ENCODE assay signal across 10 cellular contexts in genomic region chr14:38405851-38406630, GRCh38.
DNase-seq lines count a peak whose midpoint lies in the region; ATAC-seq, FAIRE-seq and TF ChIP-seq lines count a peak whose summit lies in the region.
"Had no signal": no experiment of that assay in that cellular context is flagged by ENCODE, and none has a peak within 500 bp of the region (broad histone marks: within the 10 kb centered on the region; RNA-seq: fewer than 3 reads in every experiment).

No MANE protein-coding gene starts in this region.

- H3K9ac ChIP-seq in astrocyte (ENCODE audit: low read length) (no peak overlapping the region), neural progenitor cell (no peak overlapping the region)

- 83 to 85% methylated on average over 3 of the region's 3 CpGs for WGBS in tibial nerve, 2 donors

- peaks cover 12% of the 10 kb centered on the region for H3K4me1 ChIP-seq in astrocyte (ENCODE audit: insufficient read depth, low read length)
- H3K4me1 ChIP-seq in neural progenitor cell = peaks cover 8% of the 10 kb centered on the region
- H3K4me1 ChIP-seq in tibial nerve = peaks cover 0 to 25% (median 0%) of the 10 kb centered on the region in 4 donors
- H3K4me1 ChIP-seq: suprapubic skin had no signal

- peak; percentile 15 for DNase-seq in ELF-1 (ENCODE audit: low read depth, low spot score)
- DNase-seq in NCI-H1694 (lab: John Stamatoyannopoulos, UW) = peak; percentile 36
- DNase-seq in astrocyte (ENCODE audit: low read depth) = peak; percentile 53
- DNase-seq in neural progenitor cell (ENCODE audit: low spot score) = peak; percentile 60
- DNase-seq in NCI-H1930 (lab: John Stamatoyannopoulos, UW) = no peak
- no peak for DNase-seq in tibial nerve (ENCODE audit: low spot score in 2 of 2)

- H4K20me1 ChIP-seq in astrocyte (ENCODE audit: insufficient read depth, low read length) = no peaks in the 10 kb centered on the region
- H4K20me1 ChIP-seq in neural progenitor cell (ENCODE audit: low read depth) = no peaks in the 10 kb centered on the region

- H3K36me3 ChIP-seq in astrocyte (ENCODE audit: insufficient read depth, low read length) (no peaks in the 10 kb centered on the region), neural progenitor cell (no peaks in the 10 kb centered on the region), tibial nerve (no peaks in the 10 kb centered on the region)
- H3K36me3 ChIP-seq: suprapubic skin had no signal

- H2AFZ ChIP-seq in astrocyte (ENCODE audit: low read depth, low read length) = peak overlapping the region; percentile 29
- H2AFZ ChIP-seq in neural progenitor cell (replicated peaks) = no peak overlapping the region

- H3K27me3 Mint-ChIP-seq in astrocyte (ENCODE audit: low read depth, unreplicated experiment) = no peaks in the 10 kb centered on the region
- H3K27me3 Mint-ChIP-seq in neural progenitor cell (ENCODE audit: insufficient read depth, low read depth) = no peaks in the 10 kb centered on the region
- H3K27me3 Mint-ChIP-seq in activated T-helper 17 cell treated with anti-CD3 and anti-CD28 coated beads, Interleukin-2, amount 50 U/mL, for 72 hours = peaks cover 3% of the 10 kb centered on the region

- no peaks in the 10 kb centered on the region for H3K79me2 ChIP-seq in astrocyte (ENCODE audit: insufficient read depth, low read length)
- H3K79me2 ChIP-seq in neural progenitor cell (ENCODE audit: low read depth) = no peaks in the 10 kb centered on the region

- H3K27me3 ChIP-seq in astrocyte (ENCODE audit: insufficient read depth, low read length) = no peaks in the 10 kb centered on the region
- H3K27me3 ChIP-seq in neural progenitor cell = no peaks in the 10 kb centered on the region
- no peaks in the 10 kb centered on the region for H3K27me3 ChIP-seq in tibial nerve
- H3K27me3 ChIP-seq: suprapubic skin had no signal

- no peak for TF ChIP-seq POLR2A in tibial nerve (IDR thresholded peaks at IDR 0.05)

- ATAC-seq in activated T-helper 17 cell treated with anti-CD3 and anti-CD28 coated beads, Interleukin-2, amount 50 U/mL, for 72 hours (replicated peaks) = no peak
- no peak for ATAC-seq in HG03175 (IDR thresholded peaks at IDR 0.05; ENCODE audit: unreplicated experiment)

- H3K27ac ChIP-seq in astrocyte (ENCODE audit: low read depth, low read length) = peak overlapping the region; percentile 72
- peak overlapping the region; percentile 27 for H3K27ac ChIP-seq in neural progenitor cell
- no peak overlapping the region for H3K27ac ChIP-seq in tibial nerve
- H3K27ac ChIP-seq: suprapubic skin had no signal

- H3K9me3 ChIP-seq in astrocyte (ENCODE audit: insufficient read depth, low read depth, low read length) (no peaks in the 10 kb centered on the region), neural progenitor cell (ENCODE audit: low read depth) (no peaks in the 10 kb centered on the region), tibial nerve (no peaks in the 10 kb centered on the region)
- H3K9me3 ChIP-seq: suprapubic skin had no signal

- no peaks in the 10 kb centered on the region for H3K36me3 Mint-ChIP-seq in astrocyte (ENCODE audit: low read depth, unreplicated experiment)
- H3K36me3 Mint-ChIP-seq in neural progenitor cell = no peaks in the 10 kb centered on the region
- H3K36me3 Mint-ChIP-seq in activated T-helper 17 cell treated with anti-CD3 and anti-CD28 coated beads, Interleukin-2, amount 50 U/mL, for 72 hours (ENCODE audit: low read depth) = no peaks in the 10 kb centered on the region

- FAIRE-seq in astrocyte (lab: Jason Lieb, UNC) = peak; percentile 83

- no peak for TF ChIP-seq CTCF in astrocyte (IDR thresholded peaks at IDR 0.05; ENCODE audit: insufficient read depth, low read depth, low read length)
- TF ChIP-seq CTCF in neural progenitor cell (IDR thresholded peaks at IDR 0.05) = peak; percentile 44
- TF ChIP-seq CTCF in tibial nerve (IDR thresholded peaks at IDR 0.05) = no peak

- H3K4me2 ChIP-seq in astrocyte (ENCODE audit: low read length) (no peak overlapping the region), neural progenitor cell (peak overlapping the region; percentile 32)

- no peaks in the 10 kb centered on the region for H3F3A ChIP-seq in neural progenitor cell (ENCODE audit: low read depth)

- no peak overlapping the region for H3K4me3 ChIP-seq in astrocyte (ENCODE audit: insufficient read depth, low read depth, low read length)
- no peak overlapping the region for H3K4me3 ChIP-seq in neural progenitor cell
- no peak overlapping the region for H3K4me3 ChIP-seq in tibial nerve
- H3K4me3 ChIP-seq: suprapubic skin had no signal

- no peak for TF ChIP-seq EP300 in tibial nerve (IDR thresholded peaks at IDR 0.05)

- H3K4me3 Mint-ChIP-seq in astrocyte (ENCODE audit: unreplicated experiment) (no peak overlapping the region), neural progenitor cell (no peak overlapping the region)
- no peak overlapping the region for H3K4me3 Mint-ChIP-seq in activated T-helper 17 cell treated with anti-CD3 and anti-CD28 coated beads, Interleukin-2, amount 50 U/mL, for 72 hours
- H3K4me3 Mint-ChIP-seq: central memory CD8-positive, alpha-beta T cell had no signal

- H3K9me3 Mint-ChIP-seq in astrocyte (ENCODE audit: unreplicated experiment) = no peaks in the 10 kb centered on the region
- no peaks in the 10 kb centered on the region for H3K9me3 Mint-ChIP-seq in neural progenitor cell
- no peaks in the 10 kb centered on the region for H3K9me3 Mint-ChIP-seq in activated T-helper 17 cell treated with anti-CD3 and anti-CD28 coated beads, Interleukin-2, amount 50 U/mL, for 72 hours

- H3K27ac Mint-ChIP-seq in astrocyte (ENCODE audit: unreplicated experiment) (no peak overlapping the region), neural progenitor cell (no peak overlapping the region)
- no peak overlapping the region for H3K27ac Mint-ChIP-seq in activated T-helper 17 cell treated with anti-CD3 and anti-CD28 coated beads, Interleukin-2, amount 50 U/mL, for 72 hours

- H3K4me1 Mint-ChIP-seq in astrocyte (ENCODE audit: low read depth, unreplicated experiment) = peaks cover 23% of the 10 kb centered on the region
- no peaks in the 10 kb centered on the region for H3K4me1 Mint-ChIP-seq in neural progenitor cell
- H3K4me1 Mint-ChIP-seq in activated T-helper 17 cell treated with anti-CD3 and anti-CD28 coated beads, Interleukin-2, amount 50 U/mL, for 72 hours = no peaks in the 10 kb centered on the region
- H3K4me1 Mint-ChIP-seq: central memory CD8-positive, alpha-beta T cell had no signal

Comparison
In these comparisons a context has a peak if more than half of its experiments do, and no peak if none do; other contexts are left out.
1. DNase-seq: peak in ELF-1 (single experiment), NCI-H1694 (single experiment), astrocyte (single experiment) and neural progenitor cell (single experiment); none in NCI-H1930 (0 of 2) and tibial nerve (0 of 2).
2. H3K27ac ChIP-seq: peak in astrocyte (single experiment) and neural progenitor cell (single experiment); none in tibial nerve (0 of 4).